8 cellular contexts compared by ENCODE assay signal in the genomic region with DNA sequence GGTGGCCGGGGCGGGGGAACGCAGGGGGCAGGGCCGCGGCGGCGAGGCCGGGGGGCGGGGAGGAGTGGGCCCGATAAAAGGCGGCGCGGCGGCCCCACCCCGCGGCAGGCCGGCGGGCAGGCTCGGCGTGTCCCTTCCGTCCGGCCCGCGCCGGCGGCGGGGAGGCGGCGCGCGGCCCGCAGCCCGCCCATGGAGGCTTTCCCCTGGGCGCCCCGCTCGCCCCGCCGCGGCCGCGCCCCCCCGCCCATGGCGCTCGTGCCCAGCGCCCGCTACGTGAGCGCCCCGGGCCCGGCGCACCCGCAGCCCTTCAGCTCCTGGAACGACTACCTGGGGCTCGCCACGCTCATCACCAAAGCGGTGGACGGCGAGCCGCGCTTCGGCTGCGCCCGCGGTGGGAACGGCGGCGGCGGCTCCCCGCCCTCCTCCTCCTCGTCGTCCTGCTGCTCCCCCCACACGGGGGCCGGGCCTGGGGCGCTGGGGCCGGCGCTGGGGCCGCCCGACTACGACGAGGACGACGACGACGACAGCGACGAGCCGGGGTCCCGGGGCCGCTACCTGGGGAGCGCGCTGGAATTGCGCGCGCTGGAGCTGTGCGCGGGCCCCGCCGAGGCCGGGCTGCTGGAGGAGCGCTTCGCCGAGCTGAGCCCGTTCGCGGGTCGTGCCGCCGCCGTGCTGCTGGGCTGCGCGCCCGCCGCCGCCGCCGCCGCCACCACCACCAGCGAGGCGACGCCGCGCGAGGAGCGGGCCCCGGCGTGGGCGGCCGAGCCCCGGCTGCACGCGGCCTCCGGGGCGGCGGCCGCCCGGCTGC. TPM values are rescaled to one million over a fixed set of nuclear protein-coding genes. Genes with fewer than 3 reads are reported as not detected.
A peak's percentile ranks its signal among the peaks of the same experiment; 100 is the strongest.
DNase-seq lines count a peak whose midpoint lies in the region; ATAC-seq and TF ChIP-seq lines count a peak whose summit lies in the region.

A gene with protein sequence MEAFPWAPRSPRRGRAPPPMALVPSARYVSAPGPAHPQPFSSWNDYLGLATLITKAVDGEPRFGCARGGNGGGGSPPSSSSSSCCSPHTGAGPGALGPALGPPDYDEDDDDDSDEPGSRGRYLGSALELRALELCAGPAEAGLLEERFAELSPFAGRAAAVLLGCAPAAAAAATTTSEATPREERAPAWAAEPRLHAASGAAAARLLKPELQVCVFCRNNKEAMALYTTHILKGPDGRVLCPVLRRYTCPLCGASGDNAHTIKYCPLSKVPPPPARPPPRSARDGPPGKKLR (plus strand): TSS at position 102 of the 808 bp plus-strand sequence. CDS start 88 bp downstream, at position 190.

- peak within 1 kb of the TSS; percentile 69 to 87 (median 78) for H3K4me3 Mint-ChIP-seq in naive thymus-derived CD4-positive, alpha-beta T cell

- intact Hi-C loops in naive thymus-derived CD4-positive, alpha-beta T cell (cut with micrococcal nuclease) = loop anchor here (1.0 to 5.0 kb wide), 7 partner anchors 51 to 843 kb away; a partner anchor contains a TSS
- intact Hi-C loops in uterus (cut with DNase I; ENCODE audit: low total_unique reads) = no loop called here

- TF ChIP-seq CTCF in VCaP (conservative IDR thresholded peaks at IDR 0.05) = no peak
- TF ChIP-seq CTCF in uterus (IDR thresholded peaks at IDR 0.05) = no peak

- POLR2A ChIA-PET in naive thymus-derived CD4-positive, alpha-beta T cell (lab: Charles Lee) = interaction anchor here (0.6 to 1.6 kb wide), 3 partner anchors 50 to 565 kb away, joined by 3 to 5 read pairs (median 3); a partner anchor contains a TSS

- peak in 1 of 2 donors; percentile 37 for TF ChIP-seq POLR2A in uterus (IDR thresholded peaks at IDR 0.05)

- in situ Hi-C loops in G401 (cut with HindIII; ENCODE audit: low sequenced_read_pairs) = no loop called here

- H3K4me1 ChIP-seq in endocrine pancreas (ENCODE audit: control insufficient read depth, insufficient read depth, low read length) = peaks cover 5% of the 10 kb centered on the region
- H3K4me1 ChIP-seq in naive thymus-derived CD4-positive, alpha-beta T cell (ENCODE audit: control insufficient read depth in 2 of 2, insufficient read depth in 2 of 2, low read length in 2 of 2) = no peaks in the 10 kb centered on the region
- peaks cover 0 to 7% of the 10 kb centered on the region in 2 donors for H3K4me1 ChIP-seq in uterus

- H3K9ac ChIP-seq in endocrine pancreas (ENCODE audit: control insufficient read depth, insufficient read depth, low read length) = peak within 1 kb of the TSS; percentile 76

- peak within 1 kb of the TSS; percentile 50 for H3K4me3 ChIP-seq in endocrine pancreas (ENCODE audit: control insufficient read depth, insufficient read depth, low read length)
- peak within 1 kb of the TSS; percentile 43 for H3K4me3 ChIP-seq in naive thymus-derived CD4-positive, alpha-beta T cell (ENCODE audit: low read length)
- H3K4me3 ChIP-seq in uterus = peak within 1 kb of the TSS; percentile 36 to 61

- no peaks in the 10 kb centered on the region for H3K27me3 ChIP-seq in endocrine pancreas (ENCODE audit: control insufficient read depth, insufficient read depth, low read length)
- no peaks in the 10 kb centered on the region for H3K27me3 ChIP-seq in naive thymus-derived CD4-positive, alpha-beta T cell (ENCODE audit: control insufficient read depth in 2 of 2, insufficient read depth in 2 of 2, low read length in 2 of 2)
- no peaks in the 10 kb centered on the region for H3K27me3 ChIP-seq in uterus

- peak within 1 kb of the TSS in 3 of 9 donors; percentile 17 to 65 (median 55) for H3K27ac Mint-ChIP-seq in naive thymus-derived CD4-positive, alpha-beta T cell

- CTCF ChIA-PET in naive thymus-derived CD4-positive, alpha-beta T cell (lab: Charles Lee) = interaction anchor here (0.6 kb wide), 1 partner anchor 118 kb away, joined by 3 read pairs; no protein-coding TSS in a partner anchor

- H3K9me3 ChIP-seq in endocrine pancreas (ENCODE audit: control insufficient read depth, low read length) (no peaks in the 10 kb centered on the region), uterus (no peaks in the 10 kb centered on the region)
- no peaks in the 10 kb centered on the region for H3K9me3 ChIP-seq in naive thymus-derived CD4-positive, alpha-beta T cell (ENCODE audit: control insufficient read depth in 2 of 3, low read length in 3 of 3)

- peaks cover 4 to 13% (median 9%) of the 10 kb centered on the region in 5 donors for H3K36me3 Mint-ChIP-seq in naive thymus-derived CD4-positive, alpha-beta T cell

- H3K27me3 Mint-ChIP-seq in naive thymus-derived CD4-positive, alpha-beta T cell = peaks cover 0 to 12% (median 0%) of the 10 kb centered on the region in 5 donors

- DNase-seq in AG08396 (ENCODE audit: low spot score) = peak; percentile 41
- peak; percentile 12 for DNase-seq in GM19240 (ENCODE audit: insufficient read length, low spot score)
- DNase-seq in naive thymus-derived CD4-positive, alpha-beta T cell = peak in 6 of 9 donors; percentile 10 to 52 (median 16)
- no peak for DNase-seq in uterus
- DNase-seq in G401 (ENCODE audit: low spot score) = no peak

- peak; percentile 24 for ATAC-seq in HG03175 (IDR thresholded peaks at IDR 0.05; ENCODE audit: unreplicated experiment)
- peak; percentile 21 for ATAC-seq in naive thymus-derived CD4-positive, alpha-beta T cell

- H3K4me1 Mint-ChIP-seq in naive thymus-derived CD4-positive, alpha-beta T cell = peaks cover 8 to 24% (median 12%) of the 10 kb centered on the region in 7 donors

- H3K9me3 Mint-ChIP-seq in naive thymus-derived CD4-positive, alpha-beta T cell = no peaks in the 10 kb centered on the region

- H3K27ac ChIP-seq in VCaP (peak within 1 kb of the TSS; percentile 59), uterus (peak within 1 kb of the TSS; percentile 14 to 58)
- H3K27ac ChIP-seq in naive thymus-derived CD4-positive, alpha-beta T cell (ENCODE audit: low read depth, low read length) = no peak within 1 kb of the TSS

- H3K36me3 ChIP-seq in endocrine pancreas (ENCODE audit: control insufficient read depth, insufficient read depth, low read length) (no peaks in the 10 kb centered on the region), uterus (no peaks in the 10 kb centered on the region)
- H3K36me3 ChIP-seq in naive thymus-derived CD4-positive, alpha-beta T cell (ENCODE audit: control insufficient read depth in 2 of 3, insufficient read depth in 3 of 3, low read length in 3 of 3) = peaks cover 0 to 12% (median 6%) of the 10 kb centered on the region in 3 experiments

RNA-seq across cellular contexts. Expression of the gene that starts here (rescaled TPM):
- total RNA-seq in naive thymus-derived CD4-positive, alpha-beta T cell = under 1 TPM in 4 of 5 experiments, not detected in 1; 0.10 to 0.45 (median 0.22) TPM
- not detected for polyA plus RNA-seq in naive thymus-derived CD4-positive, alpha-beta T cell
- total RNA-seq in uterus = 1 to 10 TPM in 3 of 4 donors, under 1 TPM in 1; 0.29 to 4.5 (median 2.1) TPM
- 1.2 and 1.6 TPM in 2 replicates for total RNA-seq in G401 (2014; rRNA removed; shearing (Covaris generic))

Comparison
In these comparisons a context has a peak if more than half of its experiments do, and no peak if none do; other contexts are left out.
1. Peak in DNase-seq, ATAC-seq and H3K4me3 ChIP-seq in naive thymus-derived CD4-positive, alpha-beta T cell; RNA of the gene not detected or under 1 TPM.
2. DNase-seq: peak in AG08396 (single experiment) and GM19240 (single experiment); none in uterus (0 of 2) and G401 (single experiment).
3. Peak in every context shown above with its lines, with median percentiles within 50 percentile points of each other: H3K4me3 ChIP-seq.